19 cellular contexts compared by ENCODE assay signal in the genomic region with DNA sequence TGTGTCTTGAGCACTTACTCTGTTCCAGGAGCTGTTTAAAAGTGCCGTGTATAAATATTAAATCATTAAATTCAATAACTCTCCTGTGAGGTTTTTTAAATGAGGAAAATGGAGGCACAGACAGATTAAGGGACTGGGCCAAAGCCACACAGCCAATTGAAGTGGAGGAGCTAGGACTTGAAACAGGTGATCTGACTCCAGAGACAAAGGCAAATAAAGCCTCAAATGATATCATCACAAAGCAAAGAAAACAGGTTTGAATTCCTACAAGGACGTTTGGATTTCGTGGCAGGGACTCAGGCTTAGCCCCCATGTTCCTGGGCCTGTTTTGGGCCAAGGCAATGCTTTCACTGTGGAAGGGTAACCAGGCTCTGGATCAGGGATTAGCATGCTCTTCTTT. TPM values are rescaled to one million over a fixed set of nuclear protein-coding genes. Genes with fewer than 3 reads are reported as not detected.
DNase-seq lines count a peak whose midpoint lies in the region; ATAC-seq, FAIRE-seq and TF ChIP-seq lines count a peak whose summit lies in the region.
"Had no signal": no experiment of that assay in that cellular context is flagged by ENCODE, and none has a peak within 500 bp of the region (broad histone marks: within the 10 kb centered on the region; RNA-seq: fewer than 3 reads in every experiment).

No MANE protein-coding gene starts in this region.

- BruUV-seq in K562 (replicated peaks; lab: Mats Ljungman, UMichigan), result no TSS peak

- DNase-seq in LNCaP clone FGC (ENCODE audit: low read depth) (peak; percentile 65), K562 (ENCODE audit: extremely low read depth in 1 of 4, low spot score in 3 of 4) (no peak), left colon (no peak)
- no peak for DNase-seq in activated T-cell treated with anti-CD3 and anti-CD28 coated beads, Interleukin-2, amount 50 U/mL, for 1 hour
- DNase-seq: 8988T; Caco-2; CD4-positive, CD25-positive, alpha-beta regulatory T cell; DMS79 treated with DMSO at 0.1 percent for 48 hours; GF-D8; H9 had no signal

- no peaks in the 10 kb centered on the region for H3K9me1 ChIP-seq in K562 (ENCODE audit: control insufficient read depth, insufficient read depth, low read length)

- TF ChIP-seq EP300 in K562 (IDR thresholded peaks at IDR 0.05; ENCODE audit: low read length), result no peak

- no peak for TF ChIP-seq RAD21 in K562 (CRISPR knock-in tag; conservative IDR thresholded peaks at IDR 0.05 in 1 of 2, IDR thresholded peaks at IDR 0.05 in 1 of 2)

- ATAC-seq in K562 (no peak), left colon (no peak), GM19035 (IDR thresholded peaks at IDR 0.05; ENCODE audit: unreplicated experiment) (no peak)
- ATAC-seq: HepG2 had no signal

- 30% methylated on average over 3 of the region's 3 CpGs for WGBS in K562 (ENCODE audit: insufficient coverage, low coverage, missing lambda C conversion rate)

- no peak overlapping the region for H2AFZ ChIP-seq in OCI-LY3 (ENCODE audit: low read depth, low read length)
- no peak overlapping the region for H2AFZ ChIP-seq in K562 (ENCODE audit: low read depth, low read length)

- H4K20me1 ChIP-seq in OCI-LY3 (ENCODE audit: insufficient read depth, low read length), result no peaks in the 10 kb centered on the region
- 0 out of 2 replicates have a peak, but pooled peaks cover 3% of the 10 kb centered on the region for H4K20me1 ChIP-seq in K562 (replicated peaks; ENCODE audit: control insufficient read depth, insufficient read depth, low read length)

- H3K4me3 ChIP-seq in LNCaP clone FGC (ENCODE audit: low read depth, low read length) (no peak overlapping the region), OCI-LY3 (ENCODE audit: low read length) (no peak overlapping the region), K562 (no peak overlapping the region)
- H3K4me3 ChIP-seq: BLaER1 had no signal

- no peak for TF ChIP-seq POLR2A in K562 (conservative IDR thresholded peaks at IDR 0.05)

- CTCF ChIA-PET in K562 (lab: Yijun Ruan, JAX; ENCODE audit: low intra/inter-chr PET ratio), result interaction anchor here (0.5 to 7.9 kb wide), 2 partner anchors 85 to 138 kb away, joined by 3 to 144 read pairs; no protein-coding TSS in a partner anchor

- peak overlapping the region; percentile 2; the same call in 1 of the 2 replicates for H3K27ac ChIP-seq in C4-2B
- H3K27ac ChIP-seq in OCI-LY3 (ENCODE audit: low read length), result no peak overlapping the region
- no peak overlapping the region for H3K27ac ChIP-seq in K562 (ENCODE audit: extremely low read depth, low read depth, low read length)
- H3K27ac ChIP-seq: BLaER1 had no signal

- H3K27me3 ChIP-seq in OCI-LY3 (ENCODE audit: low read depth, low read length) (no peaks in the 10 kb centered on the region; the same call in 1 of the 2 replicates), K562 (ENCODE audit: control insufficient read depth in 2 of 2, insufficient read depth in 2 of 2, low read length in 2 of 2) (no peaks in the 10 kb centered on the region)

- in situ Hi-C loops in K562 (cut with MboI), result no loop called here

- no peak for FAIRE-seq in K562 (lab: Jason Lieb, UNC)
- FAIRE-seq: D721Med, H1, HepG2 had no signal

- POLR2A ChIA-PET in K562 (lab: Yijun Ruan, JAX), result interaction anchor here (0.6 to 1.3 kb wide), 2 partner anchors 13 to 85 kb away, joined by 3 to 4 read pairs; no protein-coding TSS in a partner anchor

- H3K9ac ChIP-seq in OCI-LY3 (ENCODE audit: low read length) (no peak overlapping the region), K562 (ENCODE audit: insufficient read depth in 1 of 2, low read depth in 2 of 2, low read length in 2 of 2) (no peak overlapping the region)
- H3K9ac ChIP-seq: BLaER1 had no signal

- H3K9me3 ChIP-seq in OCI-LY3 (ENCODE audit: insufficient read depth, low read length) (no peaks in the 10 kb centered on the region), K562 (replicated peaks; ENCODE audit: control insufficient read depth, insufficient read depth, low read depth, low read length) (no peaks in the 10 kb centered on the region)
- H3K9me3 ChIP-seq: BLaER1, Caco-2 had no signal

- intact Hi-C loops in K562 (cut with micrococcal nuclease), result no loop called here
- intact Hi-C loops in left colon (cut with DNase I, micrococcal nuclease), result loop anchor here in 1 of 2 donors (10.0 kb wide), 1 partner anchor 80 kb away; no protein-coding TSS in a partner anchor

- H3K79me2 ChIP-seq in OCI-LY3 (ENCODE audit: low read length), result no peaks in the 10 kb centered on the region
- H3K79me2 ChIP-seq in K562 (ENCODE audit: control insufficient read depth, insufficient read depth, low read length), result no peaks in the 10 kb centered on the region

- H3K4me1 ChIP-seq in OCI-LY3 (ENCODE audit: low read length) (peaks cover 17% of the 10 kb centered on the region), K562 (replicated peaks in 1 of 2; ENCODE audit: control insufficient read depth in 2 of 2, insufficient read depth in 2 of 2, low read length in 2 of 2) (peaks cover 15 to 38% of the 10 kb centered on the region in 2 experiments)

- TF ChIP-seq CTCF in C4-2B (conservative IDR thresholded peaks at IDR 0.05) (no peak), LNCaP clone FGC (IDR thresholded peaks at IDR 0.05; ENCODE audit: control insufficient read depth, extremely low read depth, insufficient read depth) (no peak), OCI-LY3 (IDR thresholded peaks at IDR 0.05; ENCODE audit: low read depth, low read length) (no peak), K562 (IDR thresholded peaks at IDR 0.05 in 2 of 3, conservative IDR thresholded peaks at IDR 0.05 in 1 of 3; ENCODE audit: insufficient read depth in 2 of 3, low read depth in 1 of 3, low read length in 3 of 3) (no peak)

- no peaks in the 10 kb centered on the region for H3K36me3 ChIP-seq in OCI-LY3 (replicated peaks; ENCODE audit: low read depth, low read length)
- H3K36me3 ChIP-seq in K562 (ENCODE audit: control insufficient read depth, insufficient read depth, low read length), result no peaks in the 10 kb centered on the region
- H3K36me3 ChIP-seq: BLaER1 had no signal

- H3K4me2 ChIP-seq in OCI-LY3 (ENCODE audit: low read length) (peak overlapping the region; percentile 4; the same call in 1 of the 2 replicates), K562 (ENCODE audit: insufficient read depth, low read length) (no peak overlapping the region)
- H3K4me2 ChIP-seq: BLaER1 had no signal

TF ChIP-seq in K562, 482 proteins besides CTCF, POLR2A, EP300 and RAD21 (continues in another document):
- TF ChIP-seq ZZZ3 (IDR thresholded peaks at IDR 0.05) (no peak), ELF1 (tag; IDR thresholded peaks at IDR 0.05) (0 out of 2 replicates have a peak, but pooled peaks have one; percentile 10)

RNA-seq across cellular contexts. Expression of a gene that starts 45.2 kb away (rescaled TPM):
- 5.4 and 9.4 TPM in 2 replicates for total RNA-seq in K562 (2011; cell fraction: chromatin; rRNA removed; ENCODE audit: low replicate concordance)
- 7.1 and 8.2 TPM in 2 replicates for total RNA-seq in K562 (2011; cell fraction: nucleolus; rRNA removed)
- total RNA-seq in K562 (2011; cell fraction: nucleoplasm; rRNA removed), result 7.4 and 7.9 TPM in 2 replicates
- 0.86 and 1.2 TPM in 2 replicates for total RNA-seq in K562 (2014; rRNA removed)
- total RNA-seq in K562 (2014; rRNA removed; fragmentation: Illumina TruSeq; extraction: Trizol), result 0.55 and 0.64 TPM in 2 replicates
- total RNA-seq in K562 (2015; rRNA removed; fragmentation: Illumina TruSeq; extraction: Trizol), result 0.79 and 1.0 TPM in 2 replicates
- 2.5 and 3.8 TPM in 2 replicates for total RNA-seq in K562 (2021)
- 4.3 and 10.7 TPM in 2 replicates for polyA plus RNA-seq in K562 (2011; rRNA removed)
- 5.9 and 9.6 TPM in 2 replicates for polyA plus RNA-seq in K562 (2011; cell fraction: cytosol; rRNA removed)
- polyA plus RNA-seq in K562 (2011; cell fraction: nucleus; rRNA removed), result 16.2 and 16.5 TPM in 2 replicates
- polyA plus RNA-seq in K562 (2012), result 2.5 and 4.8 TPM in 2 replicates
- polyA plus RNA-seq in K562 (2014; fragmentation: Illumina TruSeq; extraction: Trizol), result 1.6 and 2.4 TPM in 2 replicates
- polyA plus RNA-seq in K562 (2014; fragmentation: Nextera tagmentation; extraction: Ambion mirVana), result under 1 TPM; 0.25 to 0.37 TPM
- 2.3 and 3.4 TPM in 2 replicates for polyA plus RNA-seq in K562 (2014; rRNA removed)
- polyA minus RNA-seq in K562 (2011; rRNA and poly(A)+ RNA removed), result 2.5 and 3.5 TPM in 2 replicates
- 1.7 and 6.7 TPM in 2 replicates for polyA minus RNA-seq in K562 (2011; cell fraction: cytosol; rRNA and poly(A)+ RNA removed)
- polyA minus RNA-seq in K562 (2011; cell fraction: nucleus; rRNA and poly(A)+ RNA removed), result 1.9 and 3.8 TPM in 2 replicates
- not detected for total RNA-seq in left colon
- total RNA-seq: CD4-positive, CD25-positive, alpha-beta regulatory T cell; HepG2 had no signal
- polyA plus RNA-seq: AG04450; CD4-positive, CD25-positive, alpha-beta regulatory T cell; HepG2; IgD-negative memory B cell had no signal

RNA-seq across cellular contexts. Expression of a gene that starts 50.3 kb away (rescaled TPM):
- total RNA-seq in K562 (2011; cell fraction: chromatin; rRNA removed; ENCODE audit: low replicate concordance), result 2.2 and 5.8 TPM in 2 replicates
- 5.3 and 5.8 TPM in 2 replicates for total RNA-seq in K562 (2011; cell fraction: nucleolus; rRNA removed)
- total RNA-seq in K562 (2011; cell fraction: nucleoplasm; rRNA removed), result 3.4 and 3.7 TPM in 2 replicates
- total RNA-seq in K562 (2014; rRNA removed), result 0.32 and 0.33 TPM in 2 replicates
- 0.25 and 0.32 TPM in 2 replicates for total RNA-seq in K562 (2014; rRNA removed; fragmentation: Illumina TruSeq; extraction: Trizol)
- 0.23 and 0.36 TPM in 2 replicates for total RNA-seq in K562 (2015; rRNA removed; fragmentation: Illumina TruSeq; extraction: Trizol)
- total RNA-seq in K562 (2021), result 0.71 and 0.81 TPM in 2 replicates
- polyA plus RNA-seq in K562 (2011; rRNA removed), result 0.29 and 1.6 TPM in 2 replicates
- polyA plus RNA-seq in K562 (2011; cell fraction: cytosol; rRNA removed), result 0.46 and 1.1 TPM in 2 replicates
- polyA plus RNA-seq in K562 (2011; cell fraction: nucleus; rRNA removed), result 5.6 and 13.1 TPM in 2 replicates
- 0.79 and 3.1 TPM in 2 replicates for polyA plus RNA-seq in K562 (2012)
- polyA plus RNA-seq in K562 (2014; fragmentation: Illumina TruSeq; extraction: Trizol), result 0.17 and 0.52 TPM in 2 replicates
- polyA plus RNA-seq in K562 (2014; fragmentation: Nextera tagmentation; extraction: Ambion mirVana), result under 1 TPM; 0.06 TPM
- polyA plus RNA-seq in K562 (2014; rRNA removed), result 0.13 and 1.1 TPM in 2 replicates
- polyA minus RNA-seq in K562 (2011; rRNA and poly(A)+ RNA removed), result 0.70 and 0.93 TPM in 2 replicates
- not detected in 2 replicates for polyA minus RNA-seq in K562 (2011; cell fraction: cytosol; rRNA and poly(A)+ RNA removed)
- polyA minus RNA-seq in K562 (2011; cell fraction: nucleus; rRNA and poly(A)+ RNA removed), result 1.2 and 5.1 TPM in 2 replicates
- 10 to 100 TPM; 71.1 to 84.5 TPM for total RNA-seq in left colon

Comparison
In these comparisons a context has a peak if more than half of its experiments do, and no peak if none do; other contexts are left out.
1. RNA of a gene that starts 50.3 kb away (total RNA-seq): 71.1 to 84.5 TPM in left colon; 0.23 to 5.8 TPM in K562; every median in the first group is over 10 times any median in the second.